8 cellular contexts compared by ENCODE assay signal in the genomic region with DNA sequence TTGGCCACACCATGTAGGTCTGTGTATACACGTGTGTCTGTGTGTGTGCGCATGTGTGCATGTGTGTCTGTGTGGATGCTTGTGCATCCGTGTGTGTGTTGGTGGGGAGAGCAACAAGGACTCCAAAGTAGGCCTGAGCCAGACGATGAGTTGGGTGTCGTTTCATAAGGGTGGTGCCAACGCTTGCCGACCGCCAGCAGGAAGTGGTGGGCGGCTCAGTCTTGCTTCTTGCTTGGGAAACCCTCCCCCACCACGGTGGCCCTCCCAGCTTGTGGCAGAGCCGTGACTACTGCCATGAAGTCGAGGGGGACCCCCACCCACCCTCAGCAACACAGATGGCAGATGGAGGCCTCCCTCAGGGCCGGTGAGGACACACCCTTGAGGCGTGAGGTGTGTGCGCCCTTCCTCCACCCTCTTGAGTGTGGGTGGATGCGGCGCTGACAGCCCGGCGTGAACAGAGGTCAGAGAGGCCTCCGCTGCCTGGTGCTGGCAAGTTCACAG. TPM values are rescaled to one million over a fixed set of nuclear protein-coding genes. Genes with fewer than 3 reads are reported as not detected.
DNase-seq lines count a peak whose midpoint lies in the region; ATAC-seq, FAIRE-seq and TF ChIP-seq lines count a peak whose summit lies in the region.

No MANE protein-coding gene starts in this region.

- TF ChIP-seq CTCF in chondrocyte (IDR thresholded peaks at IDR 0.05) = no peak

- CTCF ChIA-PET in activated CD4-positive, alpha-beta T cell treated with anti-CD3 and anti-CD28 coated beads, Interleukin-2, amount 10 ng/mL, durations not matched to agents 7 days and 5 days (lab: Charles Lee) = interaction anchor here (1.4 to 3.5 kb wide), 3 partner anchors 10 to 32 kb away, joined by 5 to 11 read pairs (median 8); no protein-coding TSS in a partner anchor

- H3K36me3 Mint-ChIP-seq in activated CD4-positive, alpha-beta T cell treated with anti-CD3 and anti-CD28 coated beads, Interleukin-2, amount 10 ng/mL, durations not matched to agents 7 days and 5 days (ENCODE audit: low read depth) = peaks cover 40% of the 10 kb centered on the region
- no peaks in the 10 kb centered on the region for H3K36me3 Mint-ChIP-seq in activated naive CD8-positive, alpha-beta T cell treated with anti-CD3 and anti-CD28 coated beads, Interleukin-2, amount 50 U/mL, for 24 hours (ENCODE audit: low read depth)
- H3K36me3 Mint-ChIP-seq in chondrocyte (ENCODE audit: low read depth) = peaks cover 2% of the 10 kb centered on the region

- H3K27me3 Mint-ChIP-seq in activated CD4-positive, alpha-beta T cell treated with anti-CD3 and anti-CD28 coated beads, Interleukin-2, amount 10 ng/mL, durations not matched to agents 7 days and 5 days = no peaks in the 10 kb centered on the region
- H3K27me3 Mint-ChIP-seq in activated naive CD8-positive, alpha-beta T cell treated with anti-CD3 and anti-CD28 coated beads, Interleukin-2, amount 50 U/mL, for 24 hours = no peaks in the 10 kb centered on the region
- peaks cover 8% of the 10 kb centered on the region for H3K27me3 Mint-ChIP-seq in chondrocyte (ENCODE audit: low read depth)

- POLR2A ChIA-PET in activated CD4-positive, alpha-beta T cell treated with anti-CD3 and anti-CD28 coated beads, Interleukin-2, amount 10 ng/mL, durations not matched to agents 7 days and 5 days (lab: Charles Lee) = no interaction called here

- peak; percentile 87 for FAIRE-seq in GM12891 (lab: Jason Lieb, UNC)

- peak; percentile 90 for ATAC-seq in activated naive CD8-positive, alpha-beta T cell treated with anti-CD3 and anti-CD28 coated beads, Interleukin-2, amount 50 U/mL, for 24 hours
- ATAC-seq in GM21381 (IDR thresholded peaks at IDR 0.05; ENCODE audit: unreplicated experiment) = no peak

- peaks cover 54% of the 10 kb centered on the region for H3K4me1 Mint-ChIP-seq in activated CD4-positive, alpha-beta T cell treated with anti-CD3 and anti-CD28 coated beads, Interleukin-2, amount 10 ng/mL, durations not matched to agents 7 days and 5 days
- peaks cover 53% of the 10 kb centered on the region for H3K4me1 Mint-ChIP-seq in activated naive CD8-positive, alpha-beta T cell treated with anti-CD3 and anti-CD28 coated beads, Interleukin-2, amount 50 U/mL, for 24 hours
- no peaks in the 10 kb centered on the region for H3K4me1 Mint-ChIP-seq in chondrocyte (ENCODE audit: low read depth)

- H3K4me3 Mint-ChIP-seq in activated CD4-positive, alpha-beta T cell treated with anti-CD3 and anti-CD28 coated beads, Interleukin-2, amount 10 ng/mL, durations not matched to agents 7 days and 5 days = peak overlapping the region; percentile 46
- H3K4me3 Mint-ChIP-seq in activated naive CD8-positive, alpha-beta T cell treated with anti-CD3 and anti-CD28 coated beads, Interleukin-2, amount 50 U/mL, for 24 hours = peak overlapping the region; percentile 71
- no peak overlapping the region for H3K4me3 Mint-ChIP-seq in chondrocyte (ENCODE audit: unreplicated experiment)

- H3K9me3 Mint-ChIP-seq in activated CD4-positive, alpha-beta T cell treated with anti-CD3 and anti-CD28 coated beads, Interleukin-2, amount 10 ng/mL, durations not matched to agents 7 days and 5 days = peaks cover 7% of the 10 kb centered on the region
- H3K9me3 Mint-ChIP-seq in activated naive CD8-positive, alpha-beta T cell treated with anti-CD3 and anti-CD28 coated beads, Interleukin-2, amount 50 U/mL, for 24 hours = no peaks in the 10 kb centered on the region
- no peaks in the 10 kb centered on the region for H3K9me3 Mint-ChIP-seq in chondrocyte (ENCODE audit: low read depth)

- TF ChIP-seq POLR2A in GM12891 (IDR thresholded peaks at IDR 0.05; ENCODE audit: low read depth, low read length) = no peak

- peak overlapping the region; percentile 94 for H3K27ac Mint-ChIP-seq in activated CD4-positive, alpha-beta T cell treated with anti-CD3 and anti-CD28 coated beads, Interleukin-2, amount 10 ng/mL, durations not matched to agents 7 days and 5 days
- H3K27ac Mint-ChIP-seq in activated naive CD8-positive, alpha-beta T cell treated with anti-CD3 and anti-CD28 coated beads, Interleukin-2, amount 50 U/mL, for 24 hours = peak overlapping the region; percentile 81
- H3K27ac Mint-ChIP-seq in chondrocyte (ENCODE audit: unreplicated experiment) = no peak overlapping the region

- DNase-seq in GM12891 (ENCODE audit: insufficient read length, low spot score) = no peak
- DNase-seq in activated CD4-positive, alpha-beta T cell treated with anti-CD3 and anti-CD28 coated beads, Interleukin-2, amount 10 ng/mL, durations not matched to agents 7 days and 5 days = peak; percentile 90
- DNase-seq in activated naive CD8-positive, alpha-beta T cell treated with anti-CD3 and anti-CD28 coated beads, Interleukin-2, amount 50 U/mL, for 24 hours = peak; percentile 90
- peak; percentile 61 to 74 for DNase-seq in stimulated activated CD4-positive, alpha-beta T cell treated with anti-CD3 and anti-CD28 coated beads, Interleukin-4, amount 100 ng/mL, for 48 hours (ENCODE audit: low read depth in 2 of 2)
- no peak for DNase-seq in chondrocyte (ENCODE audit: low spot score)
- DNase-seq in midbrain (lab: John Stamatoyannopoulos, UW) = no peak
- no peak for DNase-seq in islet precursor cell

TF ChIP-seq in GM12891, 5 proteins besides CTCF, POLR2A, EP300 and RAD21:
- no peak for TF ChIP-seq POU2F2 (IDR thresholded peaks at IDR 0.05; ENCODE audit: low read depth, low read length)
- TF ChIP-seq SPI1 (IDR thresholded peaks at IDR 0.05; ENCODE audit: low read depth, low read length) = no peak
- TF ChIP-seq PAX5 (IDR thresholded peaks at IDR 0.05; ENCODE audit: insufficient read depth, low read length, severe bottlenecking) = no peak
- TF ChIP-seq POLR2AphosphoS5 (IDR thresholded peaks at IDR 0.05; ENCODE audit: low read depth, low read length) = no peak
- TF ChIP-seq TAF1 (IDR thresholded peaks at IDR 0.05; ENCODE audit: low read depth, low read length) = no peak

RNA-seq across cellular contexts. Expression of a gene that starts 17.5 kb away (rescaled TPM):
- 0.06 TPM for polyA plus RNA-seq in GM12891 (2012; ENCODE audit: low read depth, missing spikeins)
- total RNA-seq in activated CD4-positive, alpha-beta T cell treated with anti-CD3 and anti-CD28 coated beads, Interleukin-2, amount 10 ng/mL, durations not matched to agents 7 days and 5 days = 10 to 100 TPM; 17.9 to 19.4 TPM
- 1.5 to 2.8 TPM (median 1.7 TPM) in 3 replicates for total RNA-seq in chondrocyte

RNA-seq across cellular contexts. Expression of a gene that starts 53.4 kb away (rescaled TPM):
- 0.17 TPM for polyA plus RNA-seq in GM12891 (2012; ENCODE audit: low read depth, missing spikeins)
- total RNA-seq in activated CD4-positive, alpha-beta T cell treated with anti-CD3 and anti-CD28 coated beads, Interleukin-2, amount 10 ng/mL, durations not matched to agents 7 days and 5 days = 1 to 10 TPM; 1.1 to 1.4 TPM
- total RNA-seq in chondrocyte = 1.9 to 4.6 TPM (median 3.4 TPM) in 3 replicates

Comparison
In these comparisons a context has a peak if more than half of its experiments do, and no peak if none do; other contexts are left out.
1. DNase-seq: peak in activated CD4-positive, alpha-beta T cell treated with anti-CD3 and anti-CD28 coated beads, Interleukin-2, amount 10 ng/mL, durations not matched to agents 7 days and 5 days (single experiment), activated naive CD8-positive, alpha-beta T cell treated with anti-CD3 and anti-CD28 coated beads, Interleukin-2, amount 50 U/mL, for 24 hours (single experiment) and stimulated activated CD4-positive, alpha-beta T cell treated with anti-CD3 and anti-CD28 coated beads, Interleukin-4, amount 100 ng/mL, for 48 hours (2 of 2); none in GM12891 (single experiment), chondrocyte (single experiment), midbrain (single experiment) and islet precursor cell (single experiment).